In the genomic region with DNA sequence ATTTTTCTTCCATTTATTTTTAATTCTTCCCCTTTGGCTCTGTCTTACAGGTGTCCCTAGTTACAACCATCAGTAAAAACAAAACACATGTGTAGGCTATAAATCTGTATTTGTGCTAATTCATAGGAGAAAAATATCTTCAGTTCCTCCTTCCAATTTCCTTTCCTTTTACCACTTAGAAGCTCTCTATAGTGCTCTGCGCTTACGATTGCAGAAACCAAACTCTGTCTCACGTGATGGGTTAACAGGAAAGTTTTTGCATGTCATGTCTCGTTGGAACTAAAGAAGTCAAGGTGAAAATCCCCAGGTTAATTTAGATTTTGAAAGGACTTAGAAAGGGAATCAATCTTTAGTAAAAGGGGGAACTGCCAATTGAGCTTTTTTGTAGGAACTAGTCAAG, we compare ENCODE assay signal across 1 cellular context.
TF ChIP-seq lines count a peak whose summit lies in the region.

No MANE protein-coding gene starts in this region.

TF ChIP-seq in IMR-90, 13 proteins besides CTCF, POLR2A, EP300 and RAD21:
- TF ChIP-seq RCOR1 (IDR thresholded peaks at IDR 0.05; ENCODE audit: insufficient replicate concordance, low read length): no peak
- no peak for TF ChIP-seq FOS (IDR thresholded peaks at IDR 0.05; ENCODE audit: low read depth, low read length)
- TF ChIP-seq MAFK (IDR thresholded peaks at IDR 0.05; ENCODE audit: low read depth, low read length): no peak
- no peak for TF ChIP-seq CHD1 (IDR thresholded peaks at IDR 0.05; ENCODE audit: low read depth, low read length)
- no peak for TF ChIP-seq MXI1 (IDR thresholded peaks at IDR 0.05; ENCODE audit: borderline replicate concordance, low read depth, low read length)
- TF ChIP-seq MAZ (IDR thresholded peaks at IDR 0.05; ENCODE audit: borderline replicate concordance, low read depth, low read length): no peak
- no peak for TF ChIP-seq CEBPB (IDR thresholded peaks at IDR 0.05; ENCODE audit: low read depth, low read length)
- no peak for TF ChIP-seq NFE2L2 (IDR thresholded peaks at IDR 0.05; ENCODE audit: low read depth, low read length)
- no peak for TF ChIP-seq BHLHE40 (IDR thresholded peaks at IDR 0.05; ENCODE audit: low read depth, low read length)
- TF ChIP-seq, protein P1, sequence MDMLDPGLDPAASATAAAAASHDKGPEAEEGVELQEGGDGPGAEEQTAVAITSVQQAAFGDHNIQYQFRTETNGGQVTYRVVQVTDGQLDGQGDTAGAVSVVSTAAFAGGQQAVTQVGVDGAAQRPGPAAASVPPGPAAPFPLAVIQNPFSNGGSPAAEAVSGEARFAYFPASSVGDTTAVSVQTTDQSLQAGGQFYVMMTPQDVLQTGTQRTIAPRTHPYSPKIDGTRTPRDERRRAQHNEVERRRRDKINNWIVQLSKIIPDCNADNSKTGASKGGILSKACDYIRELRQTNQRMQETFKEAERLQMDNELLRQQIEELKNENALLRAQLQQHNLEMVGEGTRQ (IDR thresholded peaks at IDR 0.05; ENCODE audit: low read depth, low read length): no peak
- no peak for TF ChIP-seq RFX5 (IDR thresholded peaks at IDR 0.05; ENCODE audit: low read depth, low read length)
- no peak for TF ChIP-seq ELK1 (IDR thresholded peaks at IDR 0.05; ENCODE audit: borderline replicate concordance, low read depth, low read length)
- no peak for TF ChIP-seq SMC3 (IDR thresholded peaks at IDR 0.05; ENCODE audit: low read depth, low read length)
TF ChIP-seq in IMR-90: peak in this region for 0.
